ENCODE assay signal across 11 cellular contexts in the genomic region with DNA sequence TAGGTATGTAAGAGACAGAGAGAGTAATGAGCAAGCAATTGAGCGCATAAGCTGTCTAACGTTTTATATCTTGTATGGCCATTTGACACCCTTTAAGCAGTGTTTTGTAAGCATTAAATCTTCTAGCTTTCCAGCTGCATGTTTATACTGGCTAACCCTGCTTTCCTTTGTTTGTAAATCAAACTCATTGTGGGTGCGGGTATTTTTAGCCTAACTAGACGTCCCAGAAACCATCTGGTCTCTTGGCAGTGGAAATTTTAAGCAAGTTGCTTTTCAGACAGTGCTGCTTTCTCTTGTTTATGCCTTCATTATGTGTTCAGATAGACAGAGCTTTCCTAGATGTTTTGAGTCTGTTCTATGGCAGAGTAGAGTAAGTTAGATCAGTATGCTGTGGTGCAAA.
A peak's percentile ranks its signal among the peaks of the same experiment; 100 is the strongest.
DNase-seq lines count a peak whose midpoint lies in the region; FAIRE-seq and TF ChIP-seq lines count a peak whose summit lies in the region.
"Had no signal": no experiment of that assay in that cellular context is flagged by ENCODE, and none has a peak within 500 bp of the region (broad histone marks: within the 10 kb centered on the region; RNA-seq: fewer than 3 reads in every experiment).

No MANE protein-coding gene starts in this region.

- H3K36me3 ChIP-seq in ascending aorta (peaks cover 5 to 20% of the 10 kb centered on the region in 2 donors), neutrophil (peaks cover 35% of the 10 kb centered on the region)
- H3K36me3 ChIP-seq: ovary had no signal

- TF ChIP-seq CTCF in ascending aorta (IDR thresholded peaks at IDR 0.05) (no peak), neutrophil (IDR thresholded peaks at IDR 0.05) (no peak)

- intact Hi-C loops in ascending aorta (cut with DNase I) (loop anchor here (5.0 kb wide), 1 partner anchor 75 kb away; a partner anchor contains a TSS), posterior vena cava (cut with DNase I) (no loop called here)

- peaks cover 0 to 19% of the 10 kb centered on the region in 2 donors for H3K4me1 ChIP-seq in ascending aorta
- no peaks in the 10 kb centered on the region for H3K4me1 ChIP-seq in neutrophil (ENCODE audit: control insufficient read depth in 1 of 2, insufficient read depth in 1 of 2, low read depth in 1 of 2, low read length in 1 of 2)

- H3K4me3 ChIP-seq in ascending aorta = peak overlapping the region in 1 of 2 donors; percentile 1
- H3K4me3 ChIP-seq in neutrophil (ENCODE audit: low read depth in 1 of 2, low read length in 1 of 2) = no peak overlapping the region
- H3K4me3 ChIP-seq: ovary had no signal

- H3K9me3 ChIP-seq in ascending aorta (peaks cover 0 to 11% of the 10 kb centered on the region in 2 donors), neutrophil (no peaks in the 10 kb centered on the region)
- H3K9me3 ChIP-seq: ovary had no signal

- H3K27ac ChIP-seq in ascending aorta = peak overlapping the region; percentile 66
- H3K27ac ChIP-seq in neutrophil = peak overlapping the region; percentile 30

- FAIRE-seq in frontal cortex (lab: Jason Lieb, UNC) = no peak

- H3K27me3 ChIP-seq in ascending aorta (no peaks in the 10 kb centered on the region), neutrophil (no peaks in the 10 kb centered on the region)
- H3K27me3 ChIP-seq: ovary had no signal

- DNase-seq in AG08395 (ENCODE audit: low spot score) (peak; percentile 40), ascending aorta (ENCODE audit: low spot score in 2 of 2) (no peak), frontal cortex (ENCODE audit: low spot score in 2 of 2) (peak; percentile 8 to 34), COLO668 (lab: John Stamatoyannopoulos, UW; ENCODE audit: unreplicated experiment) (no peak), HPDE6-E6E7 (ENCODE audit: extremely low spot score) (no peak), posterior vena cava (ENCODE audit: low spot score) (no peak)
- no peak for DNase-seq in effector CD4-positive, alpha-beta T cell
- DNase-seq: activated naive CD4-positive, alpha-beta T cell treated with anti-CD3 and anti-CD28 coated beads for 36 hours; NCI-H1105; ovary had no signal

Comparison
In these comparisons a context has a peak if more than half of its experiments do, and no peak if none do; other contexts are left out.
1. DNase-seq: peak in AG08395 (single experiment) and frontal cortex (2 of 2); none in ascending aorta (0 of 2), effector CD4-positive, alpha-beta T cell (single experiment), COLO668 (single experiment), HPDE6-E6E7 (single experiment) and posterior vena cava (single experiment).